In genomic region chr11:118894192-118894591, GRCh38 we compare ENCODE assay signal across 1 cellular context.
TF ChIP-seq lines count a peak whose summit lies in the region.

No MANE protein-coding gene starts in this region.

TF ChIP-seq in SK-N-SH, 30 proteins besides CTCF, POLR2A, EP300 and RAD21 (continued from another document):
- TF ChIP-seq FOSL2 (IDR thresholded peaks at IDR 0.05; ENCODE audit: borderline replicate concordance, low read depth), result no peak
TF ChIP-seq in SK-N-SH: peak in this region for 0.
